In genomic region chr17:50149099-50149424, GRCh38 we compare ENCODE assay signal across 9 cellular contexts. TPM values are rescaled to one million over a fixed set of nuclear protein-coding genes. Genes with fewer than 3 reads are reported as not detected.
DNase-seq lines count a peak whose midpoint lies in the region; ATAC-seq and TF ChIP-seq lines count a peak whose summit lies in the region.
"Had no signal": no experiment of that assay in that cellular context is flagged by ENCODE, and none has a peak within 500 bp of the region (broad histone marks: within the 10 kb centered on the region; RNA-seq: fewer than 3 reads in every experiment).

No MANE protein-coding gene starts in this region.

- intact Hi-C loops in gastrocnemius medialis (cut with DNase I; ENCODE audit: low total_unique reads): loop anchor here (5.0 kb wide), 1 partner anchor 37 kb away; no protein-coding TSS in a partner anchor

- H3K4me1 ChIP-seq in SJCRH30 (peaks cover 12% of the 10 kb centered on the region), gastrocnemius medialis (peaks cover 58 to 61% of the 10 kb centered on the region in 2 donors)

- DNase-seq in SJCRH30 (no peak), fibroblast of mammary gland (ENCODE audit: low read depth) (no peak), gastrocnemius medialis (no peak), epidermal melanocyte (ENCODE audit: insufficient read length, low spot score) (no peak), hepatic stellate cell (ENCODE audit: low spot score) (no peak)
- DNase-seq: NCI-H1436 had no signal

- H3K27ac ChIP-seq in SJCRH30 (no peak overlapping the region), gastrocnemius medialis (peak overlapping the region; percentile 85 to 93 (median 91))

- H3K36me3 ChIP-seq in SJCRH30 (peaks cover 9% of the 10 kb centered on the region), gastrocnemius medialis (no peaks in the 10 kb centered on the region)

- TF ChIP-seq CTCF in fibroblast of mammary gland (conservative IDR thresholded peaks at IDR 0.05; ENCODE audit: control insufficient read depth, insufficient read depth, low read depth, low read length) (no peak), gastrocnemius medialis (IDR thresholded peaks at IDR 0.05 in 4 of 5, conservative IDR thresholded peaks at IDR 0.05 in 1 of 5) (no peak)

- peak overlapping the region; percentile 91 for H3K4me3 ChIP-seq in SJCRH30
- H3K4me3 ChIP-seq in fibroblast of mammary gland (ENCODE audit: control insufficient read depth, low read depth, low read length): peak overlapping the region; percentile 77
- peak overlapping the region; percentile 76 to 95 (median 84) for H3K4me3 ChIP-seq in gastrocnemius medialis

- H3K27me3 ChIP-seq in SJCRH30 (no peaks in the 10 kb centered on the region), gastrocnemius medialis (no peaks in the 10 kb centered on the region)

- in situ Hi-C loops in gastrocnemius medialis (cut with MboI; ENCODE audit: low sequenced_read_pairs in 4 of 4): no loop called here

- TF ChIP-seq POLR2A in GM18505 (IDR thresholded peaks at IDR 0.05; ENCODE audit: borderline replicate concordance, extremely low read depth, insufficient read depth, insufficient read length) (peak; percentile 51), gastrocnemius medialis (IDR thresholded peaks at IDR 0.05) (no peak)

- ATAC-seq in GM18505 (IDR thresholded peaks at IDR 0.05; ENCODE audit: unreplicated experiment) (no peak), gastrocnemius medialis (no peak), GM21737 (IDR thresholded peaks at IDR 0.05; ENCODE audit: unreplicated experiment) (no peak), HG03196 (IDR thresholded peaks at IDR 0.05; ENCODE audit: unreplicated experiment) (no peak)

- H3K9me3 ChIP-seq in SJCRH30 (replicated peaks) (no peaks in the 10 kb centered on the region), gastrocnemius medialis (no peaks in the 10 kb centered on the region)

RNA-seq across cellular contexts. Expression of gene PPP1R9B, which starts 1.4 kb away (rescaled TPM):
- 32.1 TPM in 2 replicates for total RNA-seq in SJCRH30 (2014; rRNA removed; shearing (Covaris generic))
- 10 to 100 TPM in 2 of 4 donors, 1 to 10 TPM in 2; 4.7 to 18.8 (median 11.0) TPM for total RNA-seq in gastrocnemius medialis

RNA-seq across cellular contexts. Expression of gene SGCA, which starts 16.7 kb away (rescaled TPM):
- total RNA-seq in SJCRH30 (2014; rRNA removed; shearing (Covaris generic)): 43.2 and 43.4 TPM in 2 replicates
- 100 to 1,000 TPM; 227 to 385 (median 292) TPM for total RNA-seq in gastrocnemius medialis

RNA-seq across cellular contexts. Expression of gene SAMD14, which starts 19.1 kb away (rescaled TPM):
- total RNA-seq in SJCRH30 (2014; rRNA removed; shearing (Covaris generic)): 2.4 and 3.1 TPM in 2 replicates
- total RNA-seq in gastrocnemius medialis: 1 to 10 TPM in 1 of 4 donors, under 1 TPM in 2, not detected in 1; 0.04 to 3.8 (median 0.31) TPM

RNA-seq across cellular contexts. Expression of gene COL1A1, which starts 52.4 kb away (rescaled TPM):
- total RNA-seq in SJCRH30 (2014; rRNA removed; shearing (Covaris generic)): 4.2 and 4.4 TPM in 2 replicates
- 1 to 10 TPM; 1.7 to 9.5 (median 5.1) TPM for total RNA-seq in gastrocnemius medialis

RNA-seq across cellular contexts. Expression of gene PDK2, which starts 53.9 kb away (rescaled TPM):
- total RNA-seq in SJCRH30 (2014; rRNA removed; shearing (Covaris generic)): 10.7 and 12.5 TPM in 2 replicates
- 100 to 1,000 TPM; 111 to 335 (median 124) TPM for total RNA-seq in gastrocnemius medialis
